ENCODE assay signal across 19 cellular contexts in the genomic region with DNA sequence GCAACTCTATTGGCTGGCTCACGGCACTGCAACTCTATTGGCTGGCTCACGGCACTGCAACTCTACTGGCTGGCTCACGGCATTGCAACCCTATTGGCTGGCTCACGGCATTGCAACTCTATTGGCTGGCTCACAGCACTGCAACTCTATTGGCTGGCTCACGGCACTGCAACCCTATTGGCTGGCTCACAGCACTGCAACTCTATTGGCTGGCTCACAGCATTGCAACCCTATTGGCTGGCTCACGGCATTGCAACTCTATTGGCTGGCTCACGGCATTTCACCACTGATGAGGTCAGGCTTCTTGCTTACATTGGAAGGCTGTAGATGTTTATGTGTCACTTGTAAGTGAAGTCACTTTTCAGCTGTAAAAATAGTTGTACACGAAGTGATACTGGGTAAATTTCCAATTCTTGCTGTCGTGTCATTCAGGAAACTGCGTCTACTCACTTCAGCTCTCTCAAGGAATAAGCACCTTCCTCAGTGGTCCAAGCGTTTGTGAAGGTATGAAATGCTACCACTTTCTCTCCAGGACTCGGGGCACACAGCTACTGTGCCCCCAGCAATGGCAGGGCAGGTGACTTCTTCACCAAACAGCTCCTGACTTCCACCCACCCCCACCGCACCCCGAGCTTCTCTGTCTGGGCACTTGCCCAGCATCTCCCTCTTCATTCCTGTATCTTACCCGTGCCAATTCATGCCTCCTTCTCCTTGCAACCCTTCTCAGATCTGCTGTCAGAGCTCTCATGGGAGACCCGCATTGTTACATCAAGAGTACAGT.
DNase-seq lines count a peak whose midpoint lies in the region; ATAC-seq, FAIRE-seq and TF ChIP-seq lines count a peak whose summit lies in the region.
"Had no signal": no experiment of that assay in that cellular context is flagged by ENCODE, and none has a peak within 500 bp of the region (broad histone marks: within the 10 kb centered on the region; RNA-seq: fewer than 3 reads in every experiment).

No MANE protein-coding gene starts in this region.

- BruUV-seq in GM12878 (replicated peaks; lab: Mats Ljungman, UMichigan), result no TSS peak

- TF ChIP-seq EP300 in A549 (IDR thresholded peaks at IDR 0.05) (no peak), GM12878 (IDR thresholded peaks at IDR 0.05; ENCODE audit: borderline replicate concordance in 1 of 2, control insufficient read depth in 1 of 2, low read depth in 2 of 2, low read length in 2 of 2) (no peak), gastroesophageal sphincter (IDR thresholded peaks at IDR 0.05) (no peak)

- H3K4me2 ChIP-seq in A549, result no peak overlapping the region
- no peak overlapping the region for H3K4me2 ChIP-seq in GM12878 (ENCODE audit: control insufficient read depth, insufficient read depth)
- H3K4me2 ChIP-seq: KMS-11 had no signal

- H3K4me3 ChIP-seq in A549, result no peak overlapping the region
- no peak overlapping the region for H3K4me3 ChIP-seq in GM12878
- H3K4me3 ChIP-seq in gastroesophageal sphincter, result no peak overlapping the region
- H3K4me3 ChIP-seq: Peyer's patch, vagina had no signal

- FAIRE-seq in A549 (lab: Jason Lieb, UNC) (no peak), GM12878 (lab: Jason Lieb, UNC) (no peak)

- RAD21 ChIA-PET in GM12878 (lab: Charles Lee; ENCODE audit: unreplicated experiment), result interaction anchor here (0.6 kb wide), 1 partner anchor 11 kb away, joined by 3 read pairs; no protein-coding TSS in a partner anchor

- H3K27ac ChIP-seq in A549, result no peak overlapping the region
- H3K27ac ChIP-seq in GM12878 (ENCODE audit: control insufficient read depth, insufficient read depth), result no peak overlapping the region
- peak overlapping the region in 3 of 4 donors; percentile 22 to 58 (median 56) for H3K27ac ChIP-seq in gastroesophageal sphincter
- H3K27ac ChIP-seq: KMS-11, Peyer's patch, vagina had no signal

- in situ Hi-C loops in GM12878 (cut with MboI), result no loop called here

- H3K4me1 ChIP-seq in A549, result peaks cover 10% of the 10 kb centered on the region
- H3K4me1 ChIP-seq in GM12878 (ENCODE audit: control insufficient read depth, insufficient read depth, low read length), result peaks cover 3% of the 10 kb centered on the region; the same call in 1 of the 2 replicates
- H3K4me1 ChIP-seq in gastroesophageal sphincter, result peaks cover 0 to 20% (median 0%) of the 10 kb centered on the region in 3 donors
- H3K4me1 ChIP-seq: Peyer's patch, vagina had no signal

- peaks cover 21% of the 10 kb centered on the region for H3K4me1 Mint-ChIP-seq in HFFc6 (ENCODE audit: low read depth)

- WGBS in A549 (ENCODE audit: missing lambda C conversion rate), result 93% methylated on average over 12 of the region's 16 CpGs
- WGBS in GM12878 (ENCODE audit: insufficient coverage, insufficient replicate concordance, low lambda C conversion rate, missing lambda C conversion rate), result 62% methylated on average over 16 of the region's 16 CpGs
- 52 to 59% methylated on average over 9 of the region's 16 CpGs for WGBS in gastroesophageal sphincter (ENCODE audit: low coverage in 1 of 2), 2 donors

- TF ChIP-seq CTCF in A549 (IDR thresholded peaks at IDR 0.05) (no peak), HFFc6 (IDR thresholded peaks at IDR 0.05) (peak; percentile 30; the same call in 1 of the 2 replicates), GM12878 (IDR thresholded peaks at IDR 0.05 in 2 of 3, conservative IDR thresholded peaks at IDR 0.05 in 1 of 3; ENCODE audit: control insufficient read depth in 2 of 3, extremely low read depth in 1 of 3, insufficient read depth in 1 of 3, low read depth in 3 of 3, low read length in 3 of 3) (no peak), gastroesophageal sphincter (IDR thresholded peaks at IDR 0.05) (no peak)

- peaks cover 0 to 3% of the 10 kb centered on the region in 2 experiments; a peak in 1 of 4 replicates for H3K27me3 ChIP-seq in GM12878 (replicated peaks in 1 of 2; ENCODE audit: control insufficient read depth in 2 of 2, insufficient read depth in 2 of 2, low read length in 1 of 2)
- H3K27me3 ChIP-seq in gastroesophageal sphincter, result no peaks in the 10 kb centered on the region
- H3K27me3 ChIP-seq: Peyer's patch, vagina had no signal

- no peak overlapping the region for H3K9ac ChIP-seq in GM12878 (ENCODE audit: control insufficient read depth, insufficient read depth, low read length)
- H3K9ac ChIP-seq: KMS-11 had no signal

- H3K4me3 Mint-ChIP-seq in HFFc6, result no peak overlapping the region; the same call in 1 of the 2 replicates
- H3K4me3 Mint-ChIP-seq: activated CD4-positive, alpha-beta T cell treated with anti-CD3 and anti-CD28 coated beads, Interleukin-2, amount 10 ng/mL, durations not matched to agents 24 days and 14 days; activated naive CD4-positive, alpha-beta T cell treated with anti-CD3 and anti-CD28 coated beads, Interleukin-2, amount 50 U/mL, for 24 hours; activated T-cell treated with anti-CD3 and anti-CD28 coated beads, Interleukin-2, amount 50 U/mL, for 4 hours; immature natural killer cell had no signal

- POLR2A ChIA-PET in A549 (lab: Yijun Ruan, JAX), result interaction anchor here (1.0 kb wide), 1 partner anchor 28 kb away, joined by 3 read pairs; no protein-coding TSS in a partner anchor
- POLR2A ChIA-PET in GM12878 (lab: Charles Lee), result no interaction called here

- intact Hi-C loops in GM12878 (cut with micrococcal nuclease; ENCODE audit: unreplicated experiment), result no loop called here

- peaks cover 18% of the 10 kb centered on the region for H3K27me3 Mint-ChIP-seq in HFFc6 (ENCODE audit: insufficient read depth)
- H3K27me3 Mint-ChIP-seq: activated CD4-positive, alpha-beta T cell treated with anti-CD3 and anti-CD28 coated beads, Interleukin-2, amount 10 ng/mL, durations not matched to agents 24 days and 14 days; activated naive CD4-positive, alpha-beta T cell treated with anti-CD3 and anti-CD28 coated beads, Interleukin-2, amount 50 U/mL, for 24 hours had no signal

- no peak for ATAC-seq in A549
- no peak for ATAC-seq in GM12878
- ATAC-seq in gastroesophageal sphincter, result no peak
- no peak for ATAC-seq in HG03342 (IDR thresholded peaks at IDR 0.05; ENCODE audit: unreplicated experiment)
- ATAC-seq in HG02938 (IDR thresholded peaks at IDR 0.05; ENCODE audit: unreplicated experiment), result no peak
- ATAC-seq: activated T-cell treated with anti-CD3 and anti-CD28 coated beads, Interleukin-2, amount 50 U/mL, for 4 hours; right cardiac atrium had no signal

- peaks cover 13% of the 10 kb centered on the region; the same call in 1 of the 2 replicates for H3K9me3 Mint-ChIP-seq in HFFc6
- H3K9me3 Mint-ChIP-seq: activated CD4-positive, alpha-beta T cell treated with anti-CD3 and anti-CD28 coated beads, Interleukin-2, amount 10 ng/mL, durations not matched to agents 24 days and 14 days; activated naive CD4-positive, alpha-beta T cell treated with anti-CD3 and anti-CD28 coated beads, Interleukin-2, amount 50 U/mL, for 24 hours; activated T-cell treated with anti-CD3 and anti-CD28 coated beads, Interleukin-2, amount 50 U/mL, for 4 hours; immature natural killer cell had no signal

- SMC1A ChIA-PET in GM12878 (lab: Charles Lee; ENCODE audit: uncharacterized antibody, unreplicated experiment), result no interaction called here

- no peaks in the 10 kb centered on the region for H4K20me1 ChIP-seq in GM12878 (ENCODE audit: control insufficient read depth, insufficient read depth)

- CTCF ChIA-PET in A549 (lab: Yijun Ruan, JAX) (interaction anchor here (0.9 to 10.0 kb wide), 3 partner anchors 36 to 191 kb away, joined by 3 to 94 read pairs (median 7); no protein-coding TSS in a partner anchor), GM12878 (lab: Yijun Ruan, JAX) (interaction anchor here (1.4 kb wide), 1 partner anchor 36 kb away, joined by 4 read pairs; no protein-coding TSS in a partner anchor)

- H3K27ac Mint-ChIP-seq in HFFc6, result peak overlapping the region; percentile 46
- H3K27ac Mint-ChIP-seq: activated CD4-positive, alpha-beta T cell treated with anti-CD3 and anti-CD28 coated beads, Interleukin-2, amount 10 ng/mL, durations not matched to agents 24 days and 14 days; immature natural killer cell had no signal

- TF ChIP-seq POLR2A in A549 (IDR thresholded peaks at IDR 0.05; ENCODE audit: low read length) (no peak), GM12878 (IDR thresholded peaks at IDR 0.05; ENCODE audit: low read depth, low read length) (no peak), gastroesophageal sphincter (IDR thresholded peaks at IDR 0.05) (no peak)

- peaks cover 52% of the 10 kb centered on the region for H3K36me3 Mint-ChIP-seq in HFFc6 (ENCODE audit: low read depth)

- no peaks in the 10 kb centered on the region for H3K79me2 ChIP-seq in GM12878 (ENCODE audit: control insufficient read depth, insufficient read depth, low read length)

- H2AFZ ChIP-seq in GM12878 (ENCODE audit: control insufficient read depth, low read depth, low read length), result no peak overlapping the region

- DNase-seq in A549 (ENCODE audit: low read depth in 1 of 2, low spot score in 1 of 2) (peak in 1 of 2 experiments; percentile 49), HFFc6 (peak; percentile 6), GM12878 (ENCODE audit: low read depth, low spot score) (no peak), NCI-H2227 treated with DMSO at 0.1 percent for 48 hours (lab: John Stamatoyannopoulos, UW) (no peak), T-helper 1 cell (no peak)
- DNase-seq: activated CD4-positive, alpha-beta T cell treated with anti-CD3 and anti-CD28 coated beads, Interleukin-2, amount 10 ng/mL, durations not matched to agents 24 days and 14 days; activated T-cell treated with anti-CD3 and anti-CD28 coated beads, Interleukin-2, amount 50 U/mL, for 4 hours; immature natural killer cell; NCI-H1417; NCI-H2171; right cardiac atrium; stimulated activated CD4-positive, alpha-beta T cell treated with anti-CD3 and anti-CD28 coated beads, Interleukin-2, amount 100 ng/mL, for 24 hours had no signal

- H3K36me3 ChIP-seq in GM12878 (ENCODE audit: control insufficient read depth in 2 of 2, insufficient read depth in 2 of 2, low read length in 1 of 2) (no peaks in the 10 kb centered on the region), gastroesophageal sphincter (peaks cover 0 to 63% of the 10 kb centered on the region in 2 donors)

- H3K9me3 ChIP-seq in A549 (no peaks in the 10 kb centered on the region), GM12878 (replicated peaks; ENCODE audit: control insufficient read depth, insufficient read depth, low read length) (no peaks in the 10 kb centered on the region; the same call in 2 of the 3 replicates), gastroesophageal sphincter (no peaks in the 10 kb centered on the region)
- H3K9me3 ChIP-seq: Peyer's patch, vagina had no signal

- TF ChIP-seq RAD21 in A549 (conservative IDR thresholded peaks at IDR 0.05 in 1 of 2, IDR thresholded peaks at IDR 0.05 in 1 of 2), result no peak
- no peak for TF ChIP-seq RAD21 in GM12878 (IDR thresholded peaks at IDR 0.05; ENCODE audit: insufficient read depth, low read depth, low read length)

TF ChIP-seq in A549, 52 proteins besides CTCF, POLR2A, EP300 and RAD21 (continues in another document):
- no peak for TF ChIP-seq CHD2 (IDR thresholded peaks at IDR 0.05; ENCODE audit: low read length, partially characterized antibody)
- TF ChIP-seq MYC (IDR thresholded peaks at IDR 0.05; ENCODE audit: borderline replicate concordance, low read length), result no peak

TF ChIP-seq in GM12878, 131 proteins besides CTCF, POLR2A, EP300 and RAD21 (continues in another document):
- TF ChIP-seq FOS (IDR thresholded peaks at IDR 0.05; ENCODE audit: borderline replicate concordance, extremely low read depth, insufficient read length) (peak; percentile 1), BACH1 (IDR thresholded peaks at IDR 0.05; ENCODE audit: borderline replicate concordance) (no peak), GABPA (IDR thresholded peaks at IDR 0.05; ENCODE audit: low read depth) (no peak)

Comparison
In these comparisons a context has a peak if more than half of its experiments do, and no peak if none do; other contexts are left out.
1. H3K27ac ChIP-seq: peak in gastroesophageal sphincter (3 of 4); none in A549 (0 of 2) and GM12878 (single experiment).